In the genomic region with DNA sequence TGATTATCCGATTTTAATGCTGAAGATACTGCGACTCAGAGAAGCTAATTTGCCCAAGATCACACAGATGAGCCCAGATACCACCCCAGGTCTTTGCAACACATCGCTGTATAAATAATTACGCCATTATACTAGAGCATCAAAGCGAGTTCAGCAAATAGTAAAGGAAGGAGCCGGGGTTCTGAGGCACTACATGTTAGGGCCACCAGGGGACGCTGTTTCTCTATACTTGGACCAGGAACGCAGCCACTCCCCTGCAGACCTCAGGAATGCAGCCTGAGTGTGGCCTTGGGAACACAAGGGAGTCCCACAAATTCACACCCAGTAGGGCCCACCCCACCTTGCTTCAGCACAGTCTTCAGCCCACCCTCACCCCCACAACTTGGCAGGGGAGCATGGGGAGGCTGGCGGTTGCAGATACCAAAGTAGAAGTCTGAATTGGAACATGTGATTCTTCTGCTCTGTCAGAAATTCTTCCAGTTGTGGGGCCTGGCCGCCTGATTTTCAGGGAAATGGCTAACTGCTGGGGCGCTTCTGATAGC, we compare ENCODE assay signal across 1 cellular context.
TF ChIP-seq lines count a peak whose summit lies in the region.

No MANE protein-coding gene starts in this region.

TF ChIP-seq in H1, 55 proteins besides CTCF, POLR2A, EP300 and RAD21 (continued from another document):
- TF ChIP-seq, protein P1, sequence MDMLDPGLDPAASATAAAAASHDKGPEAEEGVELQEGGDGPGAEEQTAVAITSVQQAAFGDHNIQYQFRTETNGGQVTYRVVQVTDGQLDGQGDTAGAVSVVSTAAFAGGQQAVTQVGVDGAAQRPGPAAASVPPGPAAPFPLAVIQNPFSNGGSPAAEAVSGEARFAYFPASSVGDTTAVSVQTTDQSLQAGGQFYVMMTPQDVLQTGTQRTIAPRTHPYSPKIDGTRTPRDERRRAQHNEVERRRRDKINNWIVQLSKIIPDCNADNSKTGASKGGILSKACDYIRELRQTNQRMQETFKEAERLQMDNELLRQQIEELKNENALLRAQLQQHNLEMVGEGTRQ (IDR thresholded peaks at IDR 0.05; ENCODE audit: low read length): no peak
- TF ChIP-seq JUND (IDR thresholded peaks at IDR 0.05; ENCODE audit: low read length) (0 out of 2 replicates have a peak, but pooled peaks have one; percentile 30), CBX5 (IDR thresholded peaks at IDR 0.05; ENCODE audit: low read depth, low read length) (no peak), SIN3A (conservative IDR thresholded peaks at IDR 0.05 in 1 of 2, IDR thresholded peaks at IDR 0.05 in 1 of 2; ENCODE audit: low read depth in 1 of 2, low read length in 2 of 2) (0 out of 4 replicates have a peak, but pooled peaks have one; percentile 28 to 68), YY1 (IDR thresholded peaks at IDR 0.05; ENCODE audit: low read depth, low read length) (peak; percentile 39), BCL11A (IDR thresholded peaks at IDR 0.05; ENCODE audit: low read depth in 2 of 2, low read length in 2 of 2) (no peak), SUZ12 (IDR thresholded peaks at IDR 0.05; ENCODE audit: low read length) (no peak), RNF2 (IDR thresholded peaks at IDR 0.05; ENCODE audit: borderline replicate concordance, low read depth, low read length, missing control alignments, poor library complexity, severe bottlenecking) (no peak), ASH2L (IDR thresholded peaks at IDR 0.05; ENCODE audit: low read length) (peak; percentile 70), POU5F1 (IDR thresholded peaks at IDR 0.05; ENCODE audit: low read depth, low read length) (0 out of 2 replicates have a peak, but pooled peaks have one; percentile 2), EZH2 (IDR thresholded peaks at IDR 0.05; ENCODE audit: low read depth, low read length, severe bottlenecking) (no peak), KDM5A (IDR thresholded peaks at IDR 0.05; ENCODE audit: low read length) (no peak), JUN (IDR thresholded peaks at IDR 0.05; ENCODE audit: low read depth, low read length) (no peak), HDAC2 (IDR thresholded peaks at IDR 0.05; ENCODE audit: borderline replicate concordance in 1 of 2, low read depth in 2 of 2, low read length in 2 of 2) (no peak), HDAC6 (IDR thresholded peaks at IDR 0.05; ENCODE audit: low read depth, low read length) (no peak), MAFK (IDR thresholded peaks at IDR 0.05; ENCODE audit: low read depth, low read length) (no peak), KDM4A (IDR thresholded peaks at IDR 0.05; ENCODE audit: low read depth, low read length, severe bottlenecking) (no peak), CREB1 (IDR thresholded peaks at IDR 0.05) (peak; percentile 22; the same call in 1 of the 2 replicates), CBX8 (IDR thresholded peaks at IDR 0.05; ENCODE audit: borderline replicate concordance, low read depth, low read length) (no peak), POLR2AphosphoS5 (IDR thresholded peaks at IDR 0.05; ENCODE audit: low read depth, low read length) (peak; percentile 31; the same call in 1 of the 2 replicates), SIX5 (IDR thresholded peaks at IDR 0.05; ENCODE audit: low read depth, low read length) (no peak), TCF12 (IDR thresholded peaks at IDR 0.05; ENCODE audit: low read depth, low read length) (no peak), TAF7 (optimal IDR thresholded peaks at IDR 0.05; ENCODE audit: borderline replicate concordance, low read depth, low read length) (no peak), GTF2F1 (IDR thresholded peaks at IDR 0.05; ENCODE audit: borderline replicate concordance, low read depth, low read length) (no peak), SRF (IDR thresholded peaks at IDR 0.05; ENCODE audit: low read depth, low read length) (no peak), NRF1 (IDR thresholded peaks at IDR 0.05; ENCODE audit: low read depth, low read length) (no peak), ZNF274 (IDR thresholded peaks at IDR 0.05; ENCODE audit: borderline replicate concordance, extremely low read depth, low read length) (no peak), TAF1 (IDR thresholded peaks at IDR 0.05; ENCODE audit: low read depth, low read length) (peak; percentile 30; the same call in 1 of the 2 replicates), PHF8 (conservative IDR thresholded peaks at IDR 0.05; ENCODE audit: low read depth, low read length) (no peak), SIRT6 (IDR thresholded peaks at IDR 0.05; ENCODE audit: low read length) (no peak), CHD2 (IDR thresholded peaks at IDR 0.05; ENCODE audit: low read length) (no peak), SAP30 (IDR thresholded peaks at IDR 0.05; ENCODE audit: insufficient read depth, insufficient replicate concordance, low read length) (no peak), CTBP2 (IDR thresholded peaks at IDR 0.05; ENCODE audit: borderline replicate concordance, insufficient read depth, insufficient read length, low read length) (no peak), SP1 (IDR thresholded peaks at IDR 0.05; ENCODE audit: low read depth, low read length) (peak; percentile 45; the same call in 1 of the 2 replicates), TBP (IDR thresholded peaks at IDR 0.05; ENCODE audit: low read depth, low read length) (no peak), EGR1 (IDR thresholded peaks at IDR 0.05; ENCODE audit: borderline replicate concordance, low read depth, low read length) (no peak), FOSL1 (IDR thresholded peaks at IDR 0.05; ENCODE audit: insufficient read depth, low read depth, low read length) (no peak), TEAD4 (IDR thresholded peaks at IDR 0.05; ENCODE audit: low read depth, low read length) (peak; percentile 95), RBBP5 (IDR thresholded peaks at IDR 0.05; ENCODE audit: borderline replicate concordance, low read depth, low read length) (peak; percentile 38; the same call in 1 of the 2 replicates)
- TF ChIP-seq, protein P2, sequence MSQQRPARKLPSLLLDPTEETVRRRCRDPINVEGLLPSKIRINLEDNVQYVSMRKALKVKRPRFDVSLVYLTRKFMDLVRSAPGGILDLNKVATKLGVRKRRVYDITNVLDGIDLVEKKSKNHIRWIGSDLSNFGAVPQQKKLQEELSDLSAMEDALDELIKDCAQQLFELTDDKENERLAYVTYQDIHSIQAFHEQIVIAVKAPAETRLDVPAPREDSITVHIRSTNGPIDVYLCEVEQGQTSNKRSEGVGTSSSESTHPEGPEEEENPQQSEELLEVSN (IDR thresholded peaks at IDR 0.05): peak; percentile 46; the same call in 1 of the 2 replicates
- TF ChIP-seq, protein P3, sequence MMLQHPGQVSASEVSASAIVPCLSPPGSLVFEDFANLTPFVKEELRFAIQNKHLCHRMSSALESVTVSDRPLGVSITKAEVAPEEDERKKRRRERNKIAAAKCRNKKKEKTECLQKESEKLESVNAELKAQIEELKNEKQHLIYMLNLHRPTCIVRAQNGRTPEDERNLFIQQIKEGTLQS (IDR thresholded peaks at IDR 0.05; ENCODE audit: insufficient read depth, low read depth, low read length): no peak
- TF ChIP-seq, protein P4, sequence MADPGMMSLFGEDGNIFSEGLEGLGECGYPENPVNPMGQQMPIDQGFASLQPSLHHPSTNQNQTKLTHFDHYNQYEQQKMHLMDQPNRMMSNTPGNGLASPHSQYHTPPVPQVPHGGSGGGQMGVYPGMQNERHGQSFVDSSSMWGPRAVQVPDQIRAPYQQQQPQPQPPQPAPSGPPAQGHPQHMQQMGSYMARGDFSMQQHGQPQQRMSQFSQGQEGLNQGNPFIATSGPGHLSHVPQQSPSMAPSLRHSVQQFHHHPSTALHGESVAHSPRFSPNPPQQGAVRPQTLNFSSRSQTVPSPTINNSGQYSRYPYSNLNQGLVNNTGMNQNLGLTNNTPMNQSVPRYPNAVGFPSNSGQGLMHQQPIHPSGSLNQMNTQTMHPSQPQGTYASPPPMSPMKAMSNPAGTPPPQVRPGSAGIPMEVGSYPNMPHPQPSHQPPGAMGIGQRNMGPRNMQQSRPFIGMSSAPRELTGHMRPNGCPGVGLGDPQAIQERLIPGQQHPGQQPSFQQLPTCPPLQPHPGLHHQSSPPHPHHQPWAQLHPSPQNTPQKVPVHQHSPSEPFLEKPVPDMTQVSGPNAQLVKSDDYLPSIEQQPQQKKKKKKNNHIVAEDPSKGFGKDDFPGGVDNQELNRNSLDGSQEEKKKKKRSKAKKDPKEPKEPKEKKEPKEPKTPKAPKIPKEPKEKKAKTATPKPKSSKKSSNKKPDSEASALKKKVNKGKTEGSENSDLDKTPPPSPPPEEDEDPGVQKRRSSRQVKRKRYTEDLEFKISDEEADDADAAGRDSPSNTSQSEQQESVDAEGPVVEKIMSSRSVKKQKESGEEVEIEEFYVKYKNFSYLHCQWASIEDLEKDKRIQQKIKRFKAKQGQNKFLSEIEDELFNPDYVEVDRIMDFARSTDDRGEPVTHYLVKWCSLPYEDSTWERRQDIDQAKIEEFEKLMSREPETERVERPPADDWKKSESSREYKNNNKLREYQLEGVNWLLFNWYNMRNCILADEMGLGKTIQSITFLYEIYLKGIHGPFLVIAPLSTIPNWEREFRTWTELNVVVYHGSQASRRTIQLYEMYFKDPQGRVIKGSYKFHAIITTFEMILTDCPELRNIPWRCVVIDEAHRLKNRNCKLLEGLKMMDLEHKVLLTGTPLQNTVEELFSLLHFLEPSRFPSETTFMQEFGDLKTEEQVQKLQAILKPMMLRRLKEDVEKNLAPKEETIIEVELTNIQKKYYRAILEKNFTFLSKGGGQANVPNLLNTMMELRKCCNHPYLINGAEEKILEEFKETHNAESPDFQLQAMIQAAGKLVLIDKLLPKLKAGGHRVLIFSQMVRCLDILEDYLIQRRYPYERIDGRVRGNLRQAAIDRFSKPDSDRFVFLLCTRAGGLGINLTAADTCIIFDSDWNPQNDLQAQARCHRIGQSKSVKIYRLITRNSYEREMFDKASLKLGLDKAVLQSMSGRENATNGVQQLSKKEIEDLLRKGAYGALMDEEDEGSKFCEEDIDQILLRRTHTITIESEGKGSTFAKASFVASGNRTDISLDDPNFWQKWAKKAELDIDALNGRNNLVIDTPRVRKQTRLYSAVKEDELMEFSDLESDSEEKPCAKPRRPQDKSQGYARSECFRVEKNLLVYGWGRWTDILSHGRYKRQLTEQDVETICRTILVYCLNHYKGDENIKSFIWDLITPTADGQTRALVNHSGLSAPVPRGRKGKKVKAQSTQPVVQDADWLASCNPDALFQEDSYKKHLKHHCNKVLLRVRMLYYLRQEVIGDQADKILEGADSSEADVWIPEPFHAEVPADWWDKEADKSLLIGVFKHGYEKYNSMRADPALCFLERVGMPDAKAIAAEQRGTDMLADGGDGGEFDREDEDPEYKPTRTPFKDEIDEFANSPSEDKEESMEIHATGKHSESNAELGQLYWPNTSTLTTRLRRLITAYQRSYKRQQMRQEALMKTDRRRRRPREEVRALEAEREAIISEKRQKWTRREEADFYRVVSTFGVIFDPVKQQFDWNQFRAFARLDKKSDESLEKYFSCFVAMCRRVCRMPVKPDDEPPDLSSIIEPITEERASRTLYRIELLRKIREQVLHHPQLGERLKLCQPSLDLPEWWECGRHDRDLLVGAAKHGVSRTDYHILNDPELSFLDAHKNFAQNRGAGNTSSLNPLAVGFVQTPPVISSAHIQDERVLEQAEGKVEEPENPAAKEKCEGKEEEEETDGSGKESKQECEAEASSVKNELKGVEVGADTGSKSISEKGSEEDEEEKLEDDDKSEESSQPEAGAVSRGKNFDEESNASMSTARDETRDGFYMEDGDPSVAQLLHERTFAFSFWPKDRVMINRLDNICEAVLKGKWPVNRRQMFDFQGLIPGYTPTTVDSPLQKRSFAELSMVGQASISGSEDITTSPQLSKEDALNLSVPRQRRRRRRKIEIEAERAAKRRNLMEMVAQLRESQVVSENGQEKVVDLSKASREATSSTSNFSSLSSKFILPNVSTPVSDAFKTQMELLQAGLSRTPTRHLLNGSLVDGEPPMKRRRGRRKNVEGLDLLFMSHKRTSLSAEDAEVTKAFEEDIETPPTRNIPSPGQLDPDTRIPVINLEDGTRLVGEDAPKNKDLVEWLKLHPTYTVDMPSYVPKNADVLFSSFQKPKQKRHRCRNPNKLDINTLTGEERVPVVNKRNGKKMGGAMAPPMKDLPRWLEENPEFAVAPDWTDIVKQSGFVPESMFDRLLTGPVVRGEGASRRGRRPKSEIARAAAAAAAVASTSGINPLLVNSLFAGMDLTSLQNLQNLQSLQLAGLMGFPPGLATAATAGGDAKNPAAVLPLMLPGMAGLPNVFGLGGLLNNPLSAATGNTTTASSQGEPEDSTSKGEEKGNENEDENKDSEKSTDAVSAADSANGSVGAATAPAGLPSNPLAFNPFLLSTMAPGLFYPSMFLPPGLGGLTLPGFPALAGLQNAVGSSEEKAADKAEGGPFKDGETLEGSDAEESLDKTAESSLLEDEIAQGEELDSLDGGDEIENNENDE (IDR thresholded peaks at IDR 0.05; ENCODE audit: insufficient replicate concordance, low read length): no peak
- TF ChIP-seq, protein P5, sequence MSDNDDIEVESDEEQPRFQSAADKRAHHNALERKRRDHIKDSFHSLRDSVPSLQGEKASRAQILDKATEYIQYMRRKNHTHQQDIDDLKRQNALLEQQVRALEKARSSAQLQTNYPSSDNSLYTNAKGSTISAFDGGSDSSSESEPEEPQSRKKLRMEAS (IDR thresholded peaks at IDR 0.05): peak; percentile 79
- TF ChIP-seq, protein P6, sequence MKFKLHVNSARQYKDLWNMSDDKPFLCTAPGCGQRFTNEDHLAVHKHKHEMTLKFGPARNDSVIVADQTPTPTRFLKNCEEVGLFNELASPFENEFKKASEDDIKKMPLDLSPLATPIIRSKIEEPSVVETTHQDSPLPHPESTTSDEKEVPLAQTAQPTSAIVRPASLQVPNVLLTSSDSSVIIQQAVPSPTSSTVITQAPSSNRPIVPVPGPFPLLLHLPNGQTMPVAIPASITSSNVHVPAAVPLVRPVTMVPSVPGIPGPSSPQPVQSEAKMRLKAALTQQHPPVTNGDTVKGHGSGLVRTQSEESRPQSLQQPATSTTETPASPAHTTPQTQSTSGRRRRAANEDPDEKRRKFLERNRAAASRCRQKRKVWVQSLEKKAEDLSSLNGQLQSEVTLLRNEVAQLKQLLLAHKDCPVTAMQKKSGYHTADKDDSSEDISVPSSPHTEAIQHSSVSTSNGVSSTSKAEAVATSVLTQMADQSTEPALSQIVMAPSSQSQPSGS (IDR thresholded peaks at IDR 0.05; ENCODE audit: low read length): no peak; the same call in 1 of the 2 replicates
TF ChIP-seq in H1: peak in this region for 15.
